In the genomic region with DNA sequence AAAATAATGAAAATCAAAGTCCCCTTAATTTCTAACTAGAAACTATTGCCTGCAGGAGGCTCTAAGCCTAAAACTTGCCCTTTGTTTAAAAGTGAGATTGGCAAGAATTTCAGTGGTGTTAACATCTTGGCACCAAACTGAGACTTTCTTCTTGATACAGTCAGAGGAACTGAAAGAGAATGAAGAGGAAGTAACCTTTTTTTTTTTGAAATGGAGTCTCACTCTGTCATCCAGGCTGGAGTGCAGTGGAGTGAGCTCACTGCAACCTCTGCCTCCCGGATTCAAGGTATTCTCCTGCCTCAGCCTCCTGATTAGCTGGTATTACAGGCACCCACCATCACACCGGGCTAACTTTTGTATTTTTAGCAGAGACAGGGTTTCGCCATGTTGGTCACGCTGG, we compare ENCODE assay signal across 1 cellular context.
TF ChIP-seq lines count a peak whose summit lies in the region.

No MANE protein-coding gene starts in this region.

TF ChIP-seq in HepG2, 621 proteins besides CTCF, POLR2A, EP300 and RAD21 (continued from another document):
- TF ChIP-seq ZBTB14 (CRISPR knock-in tag; IDR thresholded peaks at IDR 0.05): no peak
- TF ChIP-seq MBD4 (IDR thresholded peaks at IDR 0.05; ENCODE audit: borderline replicate concordance, low read length): no peak
- no peak for TF ChIP-seq RFXANK (CRISPR knock-in tag; IDR thresholded peaks at IDR 0.05)
- TF ChIP-seq ZNF460 (CRISPR knock-in tag; IDR thresholded peaks at IDR 0.05; ENCODE audit: borderline replicate concordance): no peak
- TF ChIP-seq NKX3-1 (CRISPR knock-in tag; IDR thresholded peaks at IDR 0.05): no peak
- TF ChIP-seq ZMAT3 (CRISPR knock-in tag; conservative IDR thresholded peaks at IDR 0.05): no peak
- no peak for TF ChIP-seq CCDC6 (CRISPR knock-in tag; IDR thresholded peaks at IDR 0.05)
- TF ChIP-seq RXRB (CRISPR knock-in tag; IDR thresholded peaks at IDR 0.05; ENCODE audit: borderline replicate concordance): no peak
- TF ChIP-seq HNRNPUL1 (IDR thresholded peaks at IDR 0.05; ENCODE audit: low read depth, low read length): no peak
- TF ChIP-seq ZNF713 (CRISPR knock-in tag; IDR thresholded peaks at IDR 0.05): no peak
